Comparison of ENCODE assay signal across 11 cellular contexts in genomic region chrX:39065051-39065871, GRCh38.
DNase-seq lines count a peak whose midpoint lies in the region; ATAC-seq and TF ChIP-seq lines count a peak whose summit lies in the region.
"Had no signal": no experiment of that assay in that cellular context is flagged by ENCODE, and none has a peak within 500 bp of the region (broad histone marks: within the 10 kb centered on the region; RNA-seq: fewer than 3 reads in every experiment).

No MANE protein-coding gene starts in this region.

- H3K4me1 Mint-ChIP-seq in type B pancreatic cell (ENCODE audit: unreplicated experiment): peaks cover 6% of the 10 kb centered on the region

- no peak for TF ChIP-seq CTCF in type B pancreatic cell (conservative IDR thresholded peaks at IDR 0.05)
- no peak for TF ChIP-seq CTCF in brain microvascular endothelial cell (IDR thresholded peaks at IDR 0.05; ENCODE audit: low read depth, low read length, missing control alignments)

- peaks cover 10% of the 10 kb centered on the region for H3K9me3 Mint-ChIP-seq in type B pancreatic cell

- no peaks in the 10 kb centered on the region for H3K36me3 ChIP-seq in brain microvascular endothelial cell (replicated peaks)
- H3K36me3 ChIP-seq: Peyer's patch had no signal

- no peaks in the 10 kb centered on the region for H3K27me3 ChIP-seq in brain microvascular endothelial cell (replicated peaks)
- H3K27me3 ChIP-seq: Peyer's patch had no signal

- DNase-seq in NCI-H128 (lab: John Stamatoyannopoulos, UW; ENCODE audit: unreplicated experiment): peak; percentile 75
- DNase-seq in NCI-H69 (lab: John Stamatoyannopoulos, UW): peak; percentile 99
- DNase-seq in type B pancreatic cell (ENCODE audit: extremely low spot score, unreplicated experiment): no peak
- DNase-seq in Right ventricle myocardium superior: no peak
- no peak for DNase-seq in brain microvascular endothelial cell
- DNase-seq: HCEC 1CT, Peyer's patch had no signal

- intact Hi-C loops in Right ventricle myocardium superior (cut with DNase I): no loop called here

- in situ Hi-C loops in brain microvascular endothelial cell (cut with HindIII; ENCODE audit: low pct_ligation_motif_present, low sequenced_read_pairs): no loop called here

- H3K27ac Mint-ChIP-seq in type B pancreatic cell: peak overlapping the region; percentile 53

- no peaks in the 10 kb centered on the region for H3K36me3 Mint-ChIP-seq in type B pancreatic cell

- H3K27ac ChIP-seq in brain microvascular endothelial cell: no peak overlapping the region
- H3K27ac ChIP-seq: coronary artery, Peyer's patch, VCaP had no signal

- ATAC-seq in Right ventricle myocardium superior (ENCODE audit: poor library complexity) (no peak), HG03442 (IDR thresholded peaks at IDR 0.05; ENCODE audit: unreplicated experiment) (no peak)

- H3K9me3 ChIP-seq in iPS-18c (ENCODE audit: control insufficient read depth, insufficient read depth, low read length): peaks cover 8% of the 10 kb centered on the region
- H3K9me3 ChIP-seq: Peyer's patch had no signal

- peak overlapping the region; percentile 9; the same call in 1 of the 2 replicates for H3K4me3 ChIP-seq in iPS-18c (ENCODE audit: insufficient read depth, low read depth, low read length)
- no peak overlapping the region for H3K4me3 ChIP-seq in brain microvascular endothelial cell (ENCODE audit: low read depth, low read length)
- H3K4me3 ChIP-seq: coronary artery, Peyer's patch had no signal

- H3K27me3 Mint-ChIP-seq in type B pancreatic cell: no peaks in the 10 kb centered on the region

- no peak overlapping the region for H3K4me3 Mint-ChIP-seq in type B pancreatic cell

Comparison
In these comparisons a context has a peak if more than half of its experiments do, and no peak if none do; other contexts are left out.
1. DNase-seq: peak in NCI-H128 (single experiment) and NCI-H69 (single experiment); none in type B pancreatic cell (single experiment), Right ventricle myocardium superior (single experiment) and brain microvascular endothelial cell (single experiment).